Comparison of ENCODE assay signal across 9 cellular contexts in genomic region chr15:67501177-67501835, GRCh38. TPM values are rescaled to one million over a fixed set of nuclear protein-coding genes. Genes with fewer than 3 reads are reported as not detected.
DNase-seq lines count a peak whose midpoint lies in the region; ATAC-seq, FAIRE-seq and TF ChIP-seq lines count a peak whose summit lies in the region.
"Had no signal": no experiment of that assay in that cellular context is flagged by ENCODE, and none has a peak within 500 bp of the region (broad histone marks: within the 10 kb centered on the region; RNA-seq: fewer than 3 reads in every experiment).

No MANE protein-coding gene starts in this region.

- WGBS in K562 (ENCODE audit: insufficient coverage, low coverage, missing lambda C conversion rate): 6% methylated on average over 2 of the region's 2 CpGs

- H3K27ac ChIP-seq in DND-41 (ENCODE audit: low read length) (no peak overlapping the region), MM.1S (ENCODE audit: low read length) (no peak overlapping the region), K562 (ENCODE audit: extremely low read depth, low read depth, low read length) (no peak overlapping the region)

- no peaks in the 10 kb centered on the region for H3K27me3 ChIP-seq in DND-41 (ENCODE audit: insufficient read depth, low read length, poor library complexity)
- H3K27me3 ChIP-seq in MM.1S (replicated peaks; ENCODE audit: insufficient read depth, low read length): no peaks in the 10 kb centered on the region
- H3K27me3 ChIP-seq in K562 (ENCODE audit: control insufficient read depth in 2 of 2, insufficient read depth in 2 of 2, low read length in 2 of 2): no peaks in the 10 kb centered on the region
- H3K27me3 ChIP-seq: gastrocnemius medialis had no signal

- in situ Hi-C loops in K562 (cut with MboI): no loop called here

- FAIRE-seq in K562 (lab: Jason Lieb, UNC): peak; percentile 69

- no peaks in the 10 kb centered on the region; the same call in 1 of the 2 replicates for H3F3A ChIP-seq in MM.1S (ENCODE audit: insufficient read depth, low read length)

- no peak for TF ChIP-seq EP300 in K562 (IDR thresholded peaks at IDR 0.05; ENCODE audit: low read length)

- no peaks in the 10 kb centered on the region for H3K36me3 ChIP-seq in DND-41 (ENCODE audit: insufficient read depth, low read length)
- no peaks in the 10 kb centered on the region for H3K36me3 ChIP-seq in MM.1S (replicated peaks; ENCODE audit: insufficient read depth, low read length)
- no peaks in the 10 kb centered on the region for H3K36me3 ChIP-seq in K562 (ENCODE audit: control insufficient read depth, insufficient read depth, low read length)
- H3K36me3 ChIP-seq: gastrocnemius medialis had no signal

- TF ChIP-seq CTCF in DND-41 (IDR thresholded peaks at IDR 0.05; ENCODE audit: borderline replicate concordance, extremely low read depth, low read length, poor library complexity, severe bottlenecking) (peak; percentile 27), MM.1S (IDR thresholded peaks at IDR 0.05; ENCODE audit: low read length) (peak; percentile 16), K562 (IDR thresholded peaks at IDR 0.05 in 2 of 3, conservative IDR thresholded peaks at IDR 0.05 in 1 of 3; ENCODE audit: insufficient read depth in 2 of 3, low read depth in 1 of 3, low read length in 3 of 3) (peak; percentile 27 to 66 (median 33); a peak in 3 of 6 replicates)

- H3K9me3 ChIP-seq in DND-41 (ENCODE audit: insufficient read depth, low read length, severe bottlenecking): no peaks in the 10 kb centered on the region
- H3K9me3 ChIP-seq in MM.1S (replicated peaks; ENCODE audit: insufficient read depth, low read length): no peaks in the 10 kb centered on the region
- no peaks in the 10 kb centered on the region for H3K9me3 ChIP-seq in K562 (replicated peaks; ENCODE audit: control insufficient read depth, insufficient read depth, low read depth, low read length)
- H3K9me3 ChIP-seq: gastrocnemius medialis had no signal

- H2AFZ ChIP-seq in DND-41 (ENCODE audit: low read depth, low read length): no peak overlapping the region
- no peak overlapping the region for H2AFZ ChIP-seq in MM.1S (ENCODE audit: low read length)
- H2AFZ ChIP-seq in K562 (ENCODE audit: low read depth, low read length): peak overlapping the region; percentile 56

- CTCF ChIA-PET in K562 (lab: Yijun Ruan, JAX; ENCODE audit: low intra/inter-chr PET ratio): interaction anchor here (0.5 to 2.8 kb wide), 4 partner anchors 331 to 362 kb away, joined by 5 to 20 read pairs (median 10); no protein-coding TSS in a partner anchor

- no TSS peak for BruUV-seq in K562 (replicated peaks; lab: Mats Ljungman, UMichigan)

- no peak for ATAC-seq in DND-41 (ENCODE audit: insufficient read depth, low read depth)
- peak; percentile 86 for ATAC-seq in K562
- ATAC-seq in memory B cell (ENCODE audit: low read depth): peak; percentile 55
- ATAC-seq in GM21825 (IDR thresholded peaks at IDR 0.05; ENCODE audit: unreplicated experiment): no peak

- intact Hi-C loops in K562 (cut with micrococcal nuclease): loop anchor here (1.0 kb wide), 1 partner anchor 332 kb away; no protein-coding TSS in a partner anchor

- H3K4me3 Mint-ChIP-seq in memory B cell: no peak overlapping the region
- H3K4me3 Mint-ChIP-seq in T-helper 2 cell treated with Interferon-gamma antibody and Interleukin-4, amounts not matched to agents 5 μg/mL and 100 μg/mL, for 36 hours: no peak overlapping the region

- H3K27me3 Mint-ChIP-seq in memory B cell: no peaks in the 10 kb centered on the region
- peaks cover 3% of the 10 kb centered on the region for H3K27me3 Mint-ChIP-seq in T-helper 2 cell treated with Interferon-gamma antibody and Interleukin-4, amounts not matched to agents 5 μg/mL and 100 μg/mL, for 36 hours (ENCODE audit: low read depth)

- DNase-seq in DND-41 (no peak), MM.1S (no peak), K562 (ENCODE audit: extremely low read depth in 1 of 4, low spot score in 3 of 4) (peak in 2 of 4 experiments; percentile 25 to 30), memory B cell (ENCODE audit: low spot score in 2 of 2) (no peak), COLO668 (lab: John Stamatoyannopoulos, UW; ENCODE audit: unreplicated experiment) (no peak)
- DNase-seq in T-helper 2 cell treated with Interferon-gamma antibody and Interleukin-4, amounts not matched to agents 5 μg/mL and 100 μg/mL, for 36 hours (ENCODE audit: low spot score): no peak
- no peak for DNase-seq in activated CD8-positive, alpha-beta memory T cell treated with anti-CD3 and anti-CD28 coated beads for 24 hours
- DNase-seq: gastrocnemius medialis had no signal

- peak; percentile 62 to 88 for TF ChIP-seq RAD21 in K562 (CRISPR knock-in tag; conservative IDR thresholded peaks at IDR 0.05 in 1 of 2, IDR thresholded peaks at IDR 0.05 in 1 of 2)

- H3K79me2 ChIP-seq in DND-41 (ENCODE audit: insufficient read depth, low read length) (no peaks in the 10 kb centered on the region), MM.1S (ENCODE audit: low read length) (no peaks in the 10 kb centered on the region), K562 (ENCODE audit: control insufficient read depth, insufficient read depth, low read length) (no peaks in the 10 kb centered on the region)

- H3K9me1 ChIP-seq in K562 (ENCODE audit: control insufficient read depth, insufficient read depth, low read length): no peaks in the 10 kb centered on the region

- no peaks in the 10 kb centered on the region for H3K9me2 ChIP-seq in MM.1S (replicated peaks; ENCODE audit: insufficient read depth, low read length)

- no peak for TF ChIP-seq POLR2A in K562 (conservative IDR thresholded peaks at IDR 0.05)

- no peaks in the 10 kb centered on the region for H4K20me1 ChIP-seq in DND-41 (ENCODE audit: insufficient read depth, low read length)
- H4K20me1 ChIP-seq in MM.1S (ENCODE audit: insufficient read depth, low read length): no peaks in the 10 kb centered on the region
- no peaks in the 10 kb centered on the region for H4K20me1 ChIP-seq in K562 (replicated peaks; ENCODE audit: control insufficient read depth, insufficient read depth, low read length)

- no peak overlapping the region for H3K4me3 ChIP-seq in DND-41 (ENCODE audit: low read depth in 1 of 2, low read length in 2 of 2)
- no peak overlapping the region for H3K4me3 ChIP-seq in MM.1S (ENCODE audit: low read length)
- no peak overlapping the region for H3K4me3 ChIP-seq in K562

- H3K36me3 Mint-ChIP-seq in memory B cell: peaks cover 2% of the 10 kb centered on the region
- no peaks in the 10 kb centered on the region for H3K36me3 Mint-ChIP-seq in T-helper 2 cell treated with Interferon-gamma antibody and Interleukin-4, amounts not matched to agents 5 μg/mL and 100 μg/mL, for 36 hours (ENCODE audit: low read depth)

- no peaks in the 10 kb centered on the region for H3K9me3 Mint-ChIP-seq in memory B cell
- H3K9me3 Mint-ChIP-seq in T-helper 2 cell treated with Interferon-gamma antibody and Interleukin-4, amounts not matched to agents 5 μg/mL and 100 μg/mL, for 36 hours: no peaks in the 10 kb centered on the region

- H3K4me1 Mint-ChIP-seq in memory B cell: peaks cover 11% of the 10 kb centered on the region
- peaks cover 2% of the 10 kb centered on the region for H3K4me1 Mint-ChIP-seq in T-helper 2 cell treated with Interferon-gamma antibody and Interleukin-4, amounts not matched to agents 5 μg/mL and 100 μg/mL, for 36 hours (ENCODE audit: low read depth)

- H3K4me1 ChIP-seq in DND-41 (ENCODE audit: insufficient read depth, low read length): no peaks in the 10 kb centered on the region
- H3K4me1 ChIP-seq in MM.1S (ENCODE audit: low read length): peaks cover 21% of the 10 kb centered on the region
- H3K4me1 ChIP-seq in K562 (replicated peaks in 1 of 2; ENCODE audit: control insufficient read depth in 2 of 2, insufficient read depth in 2 of 2, low read length in 2 of 2): no peaks in the 10 kb centered on the region
- H3K4me1 ChIP-seq: gastrocnemius medialis had no signal

- no peak overlapping the region for H3K9ac ChIP-seq in DND-41 (ENCODE audit: low read depth, low read length)
- H3K9ac ChIP-seq in MM.1S (ENCODE audit: low read length): no peak overlapping the region
- H3K9ac ChIP-seq in K562 (ENCODE audit: insufficient read depth in 1 of 2, low read depth in 2 of 2, low read length in 2 of 2): no peak overlapping the region

- no peak overlapping the region for H3K4me2 ChIP-seq in DND-41 (ENCODE audit: insufficient read depth, low read length)
- H3K4me2 ChIP-seq in MM.1S (ENCODE audit: low read depth, low read length): no peak overlapping the region
- H3K4me2 ChIP-seq in K562 (ENCODE audit: insufficient read depth, low read length): no peak overlapping the region

- POLR2A ChIA-PET in K562 (lab: Yijun Ruan, JAX): interaction anchor here (1.0 to 1.5 kb wide), 3 partner anchors 9 to 21 kb away, joined by 3 to 5 read pairs (median 4); no protein-coding TSS in a partner anchor

- H3K27ac Mint-ChIP-seq in memory B cell: no peak overlapping the region
- no peak overlapping the region for H3K27ac Mint-ChIP-seq in T-helper 2 cell treated with Interferon-gamma antibody and Interleukin-4, amounts not matched to agents 5 μg/mL and 100 μg/mL, for 36 hours

RNA-seq across cellular contexts. Expression of gene C15orf61, which starts 19.6 kb away (rescaled TPM):
- total RNA-seq in K562 (2011; cell fraction: chromatin; rRNA removed; ENCODE audit: low replicate concordance): 8.6 and 14.3 TPM in 2 replicates
- 7.0 and 8.2 TPM in 2 replicates for total RNA-seq in K562 (2011; cell fraction: nucleolus; rRNA removed)
- total RNA-seq in K562 (2011; cell fraction: nucleoplasm; rRNA removed): 12.8 and 14.5 TPM in 2 replicates
- 8.7 and 10.7 TPM in 2 replicates for total RNA-seq in K562 (2014; rRNA removed)
- total RNA-seq in K562 (2014; rRNA removed; fragmentation: Illumina TruSeq; extraction: Trizol): 3.3 and 3.7 TPM in 2 replicates
- 4.0 and 5.7 TPM in 2 replicates for total RNA-seq in K562 (2015; rRNA removed; fragmentation: Illumina TruSeq; extraction: Trizol)
- total RNA-seq in K562 (2021): 10.4 and 12.9 TPM in 2 replicates
- 3.3 and 4.3 TPM in 2 replicates for polyA plus RNA-seq in K562 (2011; rRNA removed)
- 4.1 and 8.9 TPM in 2 replicates for polyA plus RNA-seq in K562 (2011; cell fraction: cytosol; rRNA removed)
- 7.1 and 8.8 TPM in 2 replicates for polyA plus RNA-seq in K562 (2011; cell fraction: nucleus; rRNA removed)
- 5.1 and 5.6 TPM in 2 replicates for polyA plus RNA-seq in K562 (2012)
- polyA plus RNA-seq in K562 (2014; fragmentation: Illumina TruSeq; extraction: Trizol): 1.6 and 1.9 TPM in 2 replicates
- polyA plus RNA-seq in K562 (2014; fragmentation: Nextera tagmentation; extraction: Ambion mirVana): 1 to 10 TPM; 1.8 to 2.7 TPM
- polyA plus RNA-seq in K562 (2014; rRNA removed): 7.6 and 10.5 TPM in 2 replicates
- polyA minus RNA-seq in K562 (2011; rRNA and poly(A)+ RNA removed): 3.5 and 7.9 TPM in 2 replicates
- polyA minus RNA-seq in K562 (2011; cell fraction: cytosol; rRNA and poly(A)+ RNA removed): 1.5 and 3.6 TPM in 2 replicates
- 16.2 and 35.0 TPM in 2 replicates for polyA minus RNA-seq in K562 (2011; cell fraction: nucleus; rRNA and poly(A)+ RNA removed)

RNA-seq across cellular contexts. Expression of gene MAP2K5, which starts 41.2 kb away (rescaled TPM):
- total RNA-seq in K562 (2011; cell fraction: chromatin; rRNA removed; ENCODE audit: low replicate concordance): 36.3 and 45.3 TPM in 2 replicates
- total RNA-seq in K562 (2011; cell fraction: nucleolus; rRNA removed): 14.8 and 15.3 TPM in 2 replicates
- 30.1 and 40.2 TPM in 2 replicates for total RNA-seq in K562 (2011; cell fraction: nucleoplasm; rRNA removed)
- total RNA-seq in K562 (2014; rRNA removed) (7.3 and 7.4 TPM in 2 replicates), K562 (2014; rRNA removed; fragmentation: Illumina TruSeq; extraction: Trizol) (6.7 and 8.3 TPM in 2 replicates), K562 (2015; rRNA removed; fragmentation: Illumina TruSeq; extraction: Trizol) (7.5 and 8.3 TPM in 2 replicates), K562 (2021) (16.5 and 17.6 TPM in 2 replicates)
- polyA plus RNA-seq in K562 (2011; rRNA removed) (3.9 and 5.0 TPM in 2 replicates), K562 (2014; fragmentation: Illumina TruSeq; extraction: Trizol) (13.9 and 14.3 TPM in 2 replicates), K562 (2014; fragmentation: Nextera tagmentation; extraction: Ambion mirVana) (1 to 10 TPM in 1 of 2 experiments, under 1 TPM in 1; 0.41 to 1.6 TPM), K562 (2014; rRNA removed) (5.3 and 8.0 TPM in 2 replicates)
- 2.7 and 3.3 TPM in 2 replicates for polyA plus RNA-seq in K562 (2011; cell fraction: cytosol; rRNA removed)
- polyA plus RNA-seq in K562 (2011; cell fraction: nucleus; rRNA removed): 14.3 and 14.7 TPM in 2 replicates
- 15.5 and 32.5 TPM in 2 replicates for polyA plus RNA-seq in K562 (2012)
- 8.8 and 10.8 TPM in 2 replicates for polyA minus RNA-seq in K562 (2011; rRNA and poly(A)+ RNA removed)
- polyA minus RNA-seq in K562 (2011; cell fraction: cytosol; rRNA and poly(A)+ RNA removed): 12.1 and 12.4 TPM in 2 replicates
- 17.4 and 22.1 TPM in 2 replicates for polyA minus RNA-seq in K562 (2011; cell fraction: nucleus; rRNA and poly(A)+ RNA removed)

Comparison
In these comparisons a context has a peak if more than half of its experiments do, and no peak if none do; other contexts are left out.
1. ATAC-seq: peak in K562 (single experiment) and memory B cell (single experiment); none in DND-41 (single experiment) and GM21825 (single experiment).
2. Peak in every context shown above with its lines, with median percentiles within 50 percentile points of each other: CTCF ChIP-seq.